ENCODE assay signal across 1 cellular context in the genomic region with DNA sequence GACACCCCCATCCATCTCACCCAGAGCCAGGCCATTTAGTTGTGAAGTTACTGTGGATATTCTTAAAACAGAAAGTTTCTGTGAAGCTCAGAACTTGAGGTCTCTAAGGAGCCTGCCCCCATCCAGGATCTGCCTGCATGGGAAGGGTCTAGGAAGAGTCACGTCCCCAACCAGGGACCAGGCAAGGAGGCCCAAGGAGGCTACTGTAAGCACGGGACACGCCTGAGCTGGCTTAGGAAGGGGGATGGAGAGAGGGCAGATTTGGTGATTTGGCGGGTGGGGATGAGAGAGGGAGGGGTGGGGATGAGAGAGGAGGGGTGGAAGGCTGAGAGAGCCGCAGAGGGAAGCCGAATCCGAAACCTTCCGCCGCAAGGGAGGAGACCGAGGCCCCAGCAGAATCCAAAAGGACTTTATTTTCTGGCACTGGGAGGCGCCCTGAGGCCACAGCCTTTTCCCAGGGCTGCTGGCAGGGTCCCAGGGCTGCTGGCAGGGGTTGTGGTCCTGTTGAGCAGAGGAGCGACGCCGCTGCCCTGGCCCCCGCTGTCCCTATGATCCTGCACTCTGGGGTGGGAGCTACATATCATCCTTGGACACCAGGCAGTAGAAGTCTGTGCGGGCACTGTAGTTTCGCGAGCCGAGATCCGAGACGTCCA.
TF ChIP-seq lines count a peak whose summit lies in the region.

No MANE protein-coding gene starts in this region.

TF ChIP-seq in H1, 55 proteins besides CTCF, POLR2A, EP300 and RAD21:
- no peak for TF ChIP-seq CEBPB (IDR thresholded peaks at IDR 0.05; ENCODE audit: low read depth, low read length)
- 0 out of 2 replicates have a peak, but pooled peaks have one; percentile 16 for TF ChIP-seq GABPA (IDR thresholded peaks at IDR 0.05; ENCODE audit: borderline replicate concordance, insufficient read depth, low read length)
